Comparison of ENCODE assay signal across 8 cellular contexts in genomic region chr22:23857606-23858483, GRCh38. TPM values are rescaled to one million over a fixed set of nuclear protein-coding genes. Genes with fewer than 3 reads are reported as not detected.
DNase-seq lines count a peak whose midpoint lies in the region; ATAC-seq and FAIRE-seq lines count a peak whose summit lies in the region.

TSS of gene SLC2A11 (plus strand) at chr22:23857875. CDS start at chr22:23858000, 125 bp downstream.

- peaks cover 2% of the 10 kb centered on the region for H3K79me1 ChIP-seq in mesendoderm (ENCODE audit: low read length)

- peak within 1 kb of the TSS; percentile 94 for H3K56ac ChIP-seq in mesendoderm (ENCODE audit: low read length)

- no peaks in the 10 kb centered on the region for H3K9me3 ChIP-seq in endocrine pancreas (ENCODE audit: control insufficient read depth, low read length)

- no peak within 1 kb of the TSS for H2BK15ac ChIP-seq in mesendoderm (replicated peaks; ENCODE audit: low read depth)

- H3K79me2 ChIP-seq in mesendoderm (ENCODE audit: control insufficient read depth, insufficient read depth, low read length), result no peaks in the 10 kb centered on the region

- peak; percentile 77 for FAIRE-seq in HTR-8/SVneo (lab: Jason Lieb, UNC)

- DNase-seq in Caki2 (ENCODE audit: low read depth) (peak; percentile 92), HTR-8/SVneo (ENCODE audit: insufficient read length, low spot score) (peak; percentile 95), NOMO-1 treated with DMSO at 0.1 percent for 48 hours (lab: John Stamatoyannopoulos, UW; ENCODE audit: unreplicated experiment) (peak; percentile 97), mesendoderm (peak; percentile 99)
- DNase-seq in activated CD8-positive, alpha-beta memory T cell treated with anti-CD3 and anti-CD28 coated beads, Interleukin-2, amount 50 U/mL, for 1 hour (ENCODE audit: extremely low read depth), result peak; percentile 92
- peak; percentile 87 for DNase-seq in stimulated activated CD8-positive, alpha-beta memory T cell treated with anti-CD3 and anti-CD28 coated beads, Interleukin-12 subunit alpha, Interleukin-12 subunit beta, amount 100 ng/mL, for 4 hours (ENCODE audit: low read depth)

- no peak within 1 kb of the TSS for H4K5ac ChIP-seq in mesendoderm (ENCODE audit: low read length)

- peaks cover 4% of the 10 kb centered on the region for H3K4me1 ChIP-seq in endocrine pancreas (ENCODE audit: control insufficient read depth, insufficient read depth, low read length)
- peaks cover 3% of the 10 kb centered on the region for H3K4me1 ChIP-seq in mesendoderm (ENCODE audit: control insufficient read depth, low read depth, low read length)

- in situ Hi-C loops in Caki2 (cut with HindIII; ENCODE audit: low pct_unique_long_range_greater_than_20kb, low sequenced_read_pairs), result no loop called here

- H3K36me3 ChIP-seq in endocrine pancreas (ENCODE audit: control insufficient read depth, insufficient read depth, low read length) (no peaks in the 10 kb centered on the region), mesendoderm (ENCODE audit: control insufficient read depth, insufficient read depth, low read length) (no peaks in the 10 kb centered on the region)

- no peak within 1 kb of the TSS for H2BK120ac ChIP-seq in mesendoderm (ENCODE audit: low read depth, low read length)

- H3K4me2 ChIP-seq in mesendoderm (ENCODE audit: low read length), result peak within 1 kb of the TSS; percentile 100

- peak; percentile 75 for ATAC-seq in GM21367 (IDR thresholded peaks at IDR 0.05; ENCODE audit: unreplicated experiment)

- H3K9ac ChIP-seq in endocrine pancreas (ENCODE audit: control insufficient read depth, insufficient read depth, low read length) (peak within 1 kb of the TSS; percentile 83), mesendoderm (ENCODE audit: low read length) (peak within 1 kb of the TSS; percentile 79)

- no peak within 1 kb of the TSS for H2BK5ac ChIP-seq in mesendoderm (ENCODE audit: low read length)

- H3K23ac ChIP-seq in mesendoderm (ENCODE audit: low read length), result peak within 1 kb of the TSS; percentile 66

- H3K4ac ChIP-seq in mesendoderm (ENCODE audit: low read depth, low read length), result peak within 1 kb of the TSS; percentile 75

- peak within 1 kb of the TSS; percentile 83 for H3K27ac ChIP-seq in mesendoderm (ENCODE audit: low read depth, low read length)

- no peak within 1 kb of the TSS for H2AK5ac ChIP-seq in mesendoderm (ENCODE audit: low read length)

- peak within 1 kb of the TSS; percentile 49 for H3K4me3 ChIP-seq in endocrine pancreas (ENCODE audit: control insufficient read depth, insufficient read depth, low read length)
- peak within 1 kb of the TSS; percentile 54 for H3K4me3 ChIP-seq in mesendoderm (ENCODE audit: low read length)

- H3K18ac ChIP-seq in mesendoderm (ENCODE audit: low read length), result peak within 1 kb of the TSS; percentile 5

- WGBS in mesendoderm (ENCODE audit: extremely low coverage, insufficient coverage, low lambda C conversion rate), result no CpG with 5 or more reads among the region's 60 CpGs

- no peak within 1 kb of the TSS for H4K8ac ChIP-seq in mesendoderm (ENCODE audit: low read depth, low read length)

- H3K27me3 ChIP-seq in endocrine pancreas (ENCODE audit: control insufficient read depth, insufficient read depth, low read length) (no peaks in the 10 kb centered on the region), mesendoderm (ENCODE audit: insufficient read depth, low read length, poor library complexity) (no peaks in the 10 kb centered on the region)

RNA-seq across cellular contexts. Expression of gene SLC2A11, which starts in this region (rescaled TPM):
- total RNA-seq in Caki2 (2014; rRNA removed; shearing (Covaris generic); ENCODE audit: low replicate concordance), result 20.2 and 101 TPM in 2 replicates
- polyA plus RNA-seq in mesendoderm (2013, experiment 1 of 2), result 7.2 TPM
- polyA plus RNA-seq in mesendoderm (2013, experiment 2 of 2), result 7.5 TPM

Comparison
In these comparisons a context has a peak if more than half of its experiments do, and no peak if none do; other contexts are left out.
1. Peak in every context shown above with its lines: DNase-seq, ATAC-seq, H3K4me3 ChIP-seq and H3K27ac ChIP-seq.